ENCODE assay signal across 7 cellular contexts in genomic region chr14:105911848-105912292, GRCh38.
DNase-seq lines count a peak whose midpoint lies in the region; ATAC-seq and TF ChIP-seq lines count a peak whose summit lies in the region.
"Not testable (repeated sequence)": the region's sequence is repeated elsewhere in the genome, so short reads cannot be mapped to it uniquely, and the experiment has no call there.

No MANE protein-coding gene starts in this region.

- not testable (repeated sequence) for H3K4me3 Mint-ChIP-seq in activated naive CD8-positive, alpha-beta T cell treated with anti-CD3 and anti-CD28 coated beads, Interleukin-2, amount 10 ng/mL, durations not matched to agents 7 days and 5 days

- not testable (repeated sequence) for H3K4me1 Mint-ChIP-seq in activated naive CD8-positive, alpha-beta T cell treated with anti-CD3 and anti-CD28 coated beads, Interleukin-2, amount 10 ng/mL, durations not matched to agents 7 days and 5 days

- POLR2A ChIA-PET in activated naive CD8-positive, alpha-beta T cell treated with anti-CD3 and anti-CD28 coated beads, Interleukin-2, amount 10 ng/mL, durations not matched to agents 7 days and 5 days (lab: Charles Lee) = not testable (repeated sequence)

- H3K36me3 Mint-ChIP-seq in activated naive CD8-positive, alpha-beta T cell treated with anti-CD3 and anti-CD28 coated beads, Interleukin-2, amount 10 ng/mL, durations not matched to agents 7 days and 5 days = not testable (repeated sequence)

- not testable (repeated sequence) for H2AK5ac ChIP-seq in neuronal stem cell (ENCODE audit: low read depth, low read length)

- H3K9ac ChIP-seq in neuronal stem cell (ENCODE audit: low read depth, low read length, poor library complexity) = peak overlapping the region; percentile 44

- not testable (repeated sequence) for H2BK15ac ChIP-seq in neuronal stem cell (ENCODE audit: low read length)

- not testable (repeated sequence) for H2BK5ac ChIP-seq in neuronal stem cell (ENCODE audit: low read length)

- not testable (repeated sequence) for ATAC-seq in activated naive CD8-positive, alpha-beta T cell treated with anti-CD3 and anti-CD28 coated beads, Interleukin-2, amount 10 ng/mL, durations not matched to agents 7 days and 5 days (ENCODE audit: low read depth); left cardiac atrium; right cardiac atrium

- H2BK120ac ChIP-seq in neuronal stem cell (ENCODE audit: low read depth, low read length) = not testable (repeated sequence)

- H3K23ac ChIP-seq in neuronal stem cell (ENCODE audit: low read depth, low read length, poor library complexity) = not testable (repeated sequence)

- not testable (repeated sequence) for TF ChIP-seq CTCF in spleen (IDR thresholded peaks at IDR 0.05 in 8 of 11, conservative IDR thresholded peaks at IDR 0.05 in 3 of 11)

- not testable (repeated sequence) for TF ChIP-seq RAD21 in Ishikawa (IDR thresholded peaks at IDR 0.05; ENCODE audit: low read depth)

- TF ChIP-seq POLR2A in spleen (IDR thresholded peaks at IDR 0.05) = not testable (repeated sequence)

- WGBS in right cardiac atrium = 85% methylated on average over 8 of the region's 8 CpGs
- no CpG with 5 or more reads among the region's 8 CpGs for WGBS in neuronal stem cell (ENCODE audit: extremely low coverage in 2 of 2, insufficient read length in 2 of 2, insufficient replicate concordance in 1 of 2), 2 donors
- 33 to 69% (median 54%) methylated on average over 3 to 8 of the region's 8 CpGs; no CpG with 5 or more reads in 1 of the 5 donors for WGBS in spleen, 5 donors

- not testable (repeated sequence) for H3K27me3 ChIP-seq in right cardiac atrium (ENCODE audit: control insufficient read depth, insufficient read depth); neuronal stem cell (ENCODE audit: control insufficient read depth in 3 of 3, insufficient read depth in 3 of 3, low read depth in 1 of 3, low read length in 3 of 3); spleen (replicated peaks in 1 of 7)

- not testable (repeated sequence) for H3K27ac Mint-ChIP-seq in activated naive CD8-positive, alpha-beta T cell treated with anti-CD3 and anti-CD28 coated beads, Interleukin-2, amount 10 ng/mL, durations not matched to agents 7 days and 5 days

- H3K9me3 ChIP-seq in right cardiac atrium (ENCODE audit: control insufficient read depth, low read length); spleen: not testable (repeated sequence)
- H3K9me3 ChIP-seq in neuronal stem cell (replicated peaks in 1 of 2; ENCODE audit: control insufficient read depth in 2 of 2, insufficient read depth in 1 of 2, low read depth in 1 of 2, low read length in 2 of 2) = peaks cover 0 to 39% of the 10 kb centered on the region in 2 donors

- DNase-seq in NCI-H69 (lab: John Stamatoyannopoulos, UW) (peak; percentile 54), left cardiac atrium (peak; percentile 2), right cardiac atrium (peak; percentile 1 to 21 (median 6)), spleen (peak; percentile 38)
- peak; percentile 5 for DNase-seq in activated naive CD8-positive, alpha-beta T cell treated with anti-CD3 and anti-CD28 coated beads, Interleukin-2, amount 10 ng/mL, durations not matched to agents 7 days and 5 days
- DNase-seq in neuronal stem cell (ENCODE audit: low spot score) = not testable (repeated sequence)

- not testable (repeated sequence) for H3K14ac ChIP-seq in neuronal stem cell (ENCODE audit: low read length)

- H4K8ac ChIP-seq in neuronal stem cell (ENCODE audit: low read depth, low read length) = not testable (repeated sequence)

- H3K18ac ChIP-seq in neuronal stem cell (ENCODE audit: low read length) = not testable (repeated sequence)

- intact Hi-C loops in left cardiac atrium (cut with DNase I); right cardiac atrium (cut with DNase I); spleen (cut with DNase I; ENCODE audit: low total_unique reads): not testable (repeated sequence)

- H3K27me3 Mint-ChIP-seq in activated naive CD8-positive, alpha-beta T cell treated with anti-CD3 and anti-CD28 coated beads, Interleukin-2, amount 10 ng/mL, durations not matched to agents 7 days and 5 days = not testable (repeated sequence)

- H3K4me3 ChIP-seq in right cardiac atrium (ENCODE audit: low read length); neuronal stem cell (ENCODE audit: low read length in 2 of 2); spleen: not testable (repeated sequence)

- H3K27ac ChIP-seq in right cardiac atrium (ENCODE audit: low read length); neuronal stem cell (replicated peaks; ENCODE audit: low read length); spleen: not testable (repeated sequence)

- not testable (repeated sequence) for H2AFZ ChIP-seq in neuronal stem cell (ENCODE audit: low read length)

- not testable (repeated sequence) for H3K79me1 ChIP-seq in neuronal stem cell (ENCODE audit: low read depth, low read length)

- H4K91ac ChIP-seq in neuronal stem cell (ENCODE audit: low read depth, low read length, poor library complexity) = not testable (repeated sequence)

- not testable (repeated sequence) for H3K9me3 Mint-ChIP-seq in activated naive CD8-positive, alpha-beta T cell treated with anti-CD3 and anti-CD28 coated beads, Interleukin-2, amount 10 ng/mL, durations not matched to agents 7 days and 5 days

- H3K4me1 ChIP-seq in right cardiac atrium (ENCODE audit: control insufficient read depth, insufficient read depth, low read length); neuronal stem cell (ENCODE audit: control insufficient read depth in 2 of 2, insufficient read depth in 1 of 2, low read depth in 1 of 2, low read length in 2 of 2); spleen: not testable (repeated sequence)

- peak; percentile 82 for TF ChIP-seq EP300 in Ishikawa (IDR thresholded peaks at IDR 0.05; ENCODE audit: borderline replicate concordance)

- H3K4ac ChIP-seq in neuronal stem cell (ENCODE audit: low read length) = not testable (repeated sequence)

- H3K4me2 ChIP-seq in neuronal stem cell (ENCODE audit: insufficient read depth, low read length, poor library complexity, severe bottlenecking) = not testable (repeated sequence)

- H3K36me3 ChIP-seq in neuronal stem cell (replicated peaks in 1 of 2; ENCODE audit: control insufficient read depth in 2 of 2, insufficient read depth in 2 of 2, low read length in 2 of 2); spleen: not testable (repeated sequence)

- H2BK12ac ChIP-seq in neuronal stem cell (ENCODE audit: low read length) = not testable (repeated sequence)

TF ChIP-seq in Ishikawa, 13 proteins besides CTCF, POLR2A, EP300 and RAD21:
- TF ChIP-seq TCF12 (IDR thresholded peaks at IDR 0.05; ENCODE audit: low read depth) = peak; percentile 86
- 0 out of 2 replicates have a peak, but pooled peaks have one; percentile 47 for TF ChIP-seq FOXM1 (IDR thresholded peaks at IDR 0.05; ENCODE audit: borderline replicate concordance, low read depth)
- TF ChIP-seq NFIC (IDR thresholded peaks at IDR 0.05) = peak; percentile 62
